14 cellular contexts compared by ENCODE assay signal in genomic region chr2:61011649-61012048, GRCh38. TPM values are rescaled to one million over a fixed set of nuclear protein-coding genes. Genes with fewer than 3 reads are reported as not detected.
A peak's percentile ranks its signal among the peaks of the same experiment; 100 is the strongest.
DNase-seq lines count a peak whose midpoint lies in the region; ATAC-seq and TF ChIP-seq lines count a peak whose summit lies in the region.
"Had no signal": no experiment of that assay in that cellular context is flagged by ENCODE, and none has a peak within 500 bp of the region (broad histone marks: within the 10 kb centered on the region; RNA-seq: fewer than 3 reads in every experiment).

No MANE protein-coding gene starts in this region.

- H3K27ac Mint-ChIP-seq in activated T-cell treated with anti-CD3 and anti-CD28 coated beads, Interleukin-2, amount 50 U/mL, for 24 hours, result peak overlapping the region; percentile 47

- H3K4me3 Mint-ChIP-seq in activated T-cell treated with anti-CD3 and anti-CD28 coated beads, Interleukin-2, amount 50 U/mL, for 24 hours, result no peak overlapping the region

- TF ChIP-seq POLR2A in adrenal gland (IDR thresholded peaks at IDR 0.05), result no peak

- no peaks in the 10 kb centered on the region for H3K9me3 Mint-ChIP-seq in activated T-cell treated with anti-CD3 and anti-CD28 coated beads, Interleukin-2, amount 50 U/mL, for 24 hours

- H3K27me3 ChIP-seq in adrenal gland, result no peaks in the 10 kb centered on the region

- H3K4me3 ChIP-seq in adrenal gland, result no peak overlapping the region
- H3K4me3 ChIP-seq in fibroblast of villous mesenchyme (ENCODE audit: low read depth, low read length), result no peak overlapping the region

- H3K36me3 ChIP-seq in adrenal gland (replicated peaks in 1 of 2), result no peaks in the 10 kb centered on the region

- WGBS in adrenal gland, 4 donors, result 67 to 87% (median 71%) methylated on average over 1 of the region's 1 CpG

- no peak for TF ChIP-seq CTCF in adrenal gland (IDR thresholded peaks at IDR 0.05)
- no peak for TF ChIP-seq CTCF in fibroblast of villous mesenchyme (IDR thresholded peaks at IDR 0.05; ENCODE audit: insufficient read depth, low read depth, low read length)

- H3K27me3 Mint-ChIP-seq in activated T-cell treated with anti-CD3 and anti-CD28 coated beads, Interleukin-2, amount 50 U/mL, for 24 hours, result no peaks in the 10 kb centered on the region

- ATAC-seq in HG03432 (IDR thresholded peaks at IDR 0.05; ENCODE audit: unreplicated experiment), result no peak
- ATAC-seq: left ventricle myocardium superior had no signal

- peaks cover 38% of the 10 kb centered on the region for H3K4me1 Mint-ChIP-seq in activated T-cell treated with anti-CD3 and anti-CD28 coated beads, Interleukin-2, amount 50 U/mL, for 24 hours (ENCODE audit: low read depth)

- H3K36me3 Mint-ChIP-seq in activated T-cell treated with anti-CD3 and anti-CD28 coated beads, Interleukin-2, amount 50 U/mL, for 24 hours (ENCODE audit: low read depth), result peaks cover 12% of the 10 kb centered on the region

- H3K27ac ChIP-seq in adrenal gland, result peak overlapping the region in 3 of 5 donors; percentile 25 to 65 (median 29)

- H3K4me1 ChIP-seq in adrenal gland (replicated peaks in 1 of 2), result peaks cover 0 to 23% of the 10 kb centered on the region in 2 donors

- no peak for DNase-seq in activated T-cell treated with anti-CD3 and anti-CD28 coated beads, Interleukin-2, amount 50 U/mL, for 24 hours
- DNase-seq in activated T-cell treated with anti-CD3 and anti-CD28 coated beads, Interleukin-2, amount 50 U/mL, for 1 hour, result no peak
- DNase-seq in adrenal gland, result no peak
- peak; percentile 63 for DNase-seq in fibroblast of villous mesenchyme (ENCODE audit: low read depth)
- DNase-seq in stromal cell of bone marrow (ENCODE audit: low read depth), result peak; percentile 21
- no peak for DNase-seq in LoVo (ENCODE audit: low spot score)
- no peak for DNase-seq in NCI-H1930 (lab: John Stamatoyannopoulos, UW)
- DNase-seq: activated CD4-positive, alpha-beta T cell treated with anti-CD3 and anti-CD28 coated beads for 4 hours; cortex of kidney; GDM1; left ventricle myocardium superior; stimulated activated CD4-positive, alpha-beta T cell treated with anti-CD3 and anti-CD28 coated beads, Interleukin-2, amount 100 ng/mL, for 48 hours; T1000 had no signal

- intact Hi-C loops in adrenal gland (cut with DNase I), result no loop called here

- H3K9me3 ChIP-seq in adrenal gland (replicated peaks in 1 of 3), result peaks cover 0 to 5% (median 0%) of the 10 kb centered on the region in 3 donors

RNA-seq across cellular contexts. Expression of gene PEX13, which starts 5.9 kb away (rescaled TPM):
- total RNA-seq in adrenal gland (10 to 100 TPM; 20.0 to 44.9 (median 28.7) TPM), fibroblast of villous mesenchyme (28.7 and 42.3 TPM in 2 replicates)
- polyA plus RNA-seq in adrenal gland, result 10 to 100 TPM in 1 of 3 donors, 1 to 10 TPM in 2; 8.3 to 20.9 (median 8.6) TPM

RNA-seq across cellular contexts. Expression of gene PUS10, which starts 6.4 kb away (rescaled TPM):
- total RNA-seq in adrenal gland, result 10 to 100 TPM in 2 of 8 donors, 1 to 10 TPM in 6; 2.2 to 10.6 (median 6.3) TPM
- 1 to 10 TPM; 2.8 to 7.1 (median 3.2) TPM for polyA plus RNA-seq in adrenal gland
- 4.2 and 7.8 TPM in 2 replicates for total RNA-seq in fibroblast of villous mesenchyme

RNA-seq across cellular contexts. Expression of gene SANBR, which starts 54.0 kb away (rescaled TPM):
- 1 to 10 TPM; 1.2 to 4.1 (median 3.0) TPM for total RNA-seq in adrenal gland
- 1 to 10 TPM; 2.6 to 4.6 (median 3.4) TPM for polyA plus RNA-seq in adrenal gland
- 13.2 and 16.0 TPM in 2 replicates for total RNA-seq in fibroblast of villous mesenchyme

Comparison
In these comparisons a context has a peak if more than half of its experiments do, and no peak if none do; other contexts are left out.
1. DNase-seq: peak in fibroblast of villous mesenchyme (single experiment) and stromal cell of bone marrow (single experiment); none in activated T-cell treated with anti-CD3 and anti-CD28 coated beads, Interleukin-2, amount 50 U/mL, for 24 hours (single experiment), activated T-cell treated with anti-CD3 and anti-CD28 coated beads, Interleukin-2, amount 50 U/mL, for 1 hour (single experiment), adrenal gland (0 of 7), LoVo (single experiment) and NCI-H1930 (0 of 2).